Comparison of ENCODE assay signal across 2 cellular contexts in genomic region chr5:111673896-111674626, GRCh38.
TF ChIP-seq lines count a peak whose summit lies in the region.

No MANE protein-coding gene starts in this region.

TF ChIP-seq in SK-N-SH treated with all-trans-retinoic acid at 6 μM for 48 hours, 23 proteins besides CTCF, POLR2A, EP300 and RAD21 (continued from another document):
- TF ChIP-seq CREB5 (CRISPR knock-in tag; IDR thresholded peaks at IDR 0.05; ENCODE audit: low read depth) = 0 out of 2 replicates have a peak, but pooled peaks have one; percentile 27

TF ChIP-seq in SK-N-SH, 30 proteins besides CTCF, POLR2A, EP300 and RAD21 (continued from another document):
- TF ChIP-seq FOSL2 (IDR thresholded peaks at IDR 0.05; ENCODE audit: borderline replicate concordance, low read depth) (no peak), NFIC (IDR thresholded peaks at IDR 0.05; ENCODE audit: borderline replicate concordance) (no peak), POLR2AphosphoS5 (IDR thresholded peaks at IDR 0.05; ENCODE audit: low read depth, low read length) (no peak), FOXM1 (IDR thresholded peaks at IDR 0.05; ENCODE audit: low read depth) (no peak), FOXJ3 (CRISPR knock-in tag; IDR thresholded peaks at IDR 0.05) (no peak), CHD2 (IDR thresholded peaks at IDR 0.05; ENCODE audit: low read length, partially characterized antibody) (no peak), JUND (IDR thresholded peaks at IDR 0.05) (no peak), GATA2 (CRISPR knock-in tag; IDR thresholded peaks at IDR 0.05) (no peak; the same call in 1 of the 2 replicates), MEF2A (IDR thresholded peaks at IDR 0.05; ENCODE audit: borderline replicate concordance, low read depth) (no peak), ELF1 (IDR thresholded peaks at IDR 0.05) (no peak)
- TF ChIP-seq, protein P1, sequence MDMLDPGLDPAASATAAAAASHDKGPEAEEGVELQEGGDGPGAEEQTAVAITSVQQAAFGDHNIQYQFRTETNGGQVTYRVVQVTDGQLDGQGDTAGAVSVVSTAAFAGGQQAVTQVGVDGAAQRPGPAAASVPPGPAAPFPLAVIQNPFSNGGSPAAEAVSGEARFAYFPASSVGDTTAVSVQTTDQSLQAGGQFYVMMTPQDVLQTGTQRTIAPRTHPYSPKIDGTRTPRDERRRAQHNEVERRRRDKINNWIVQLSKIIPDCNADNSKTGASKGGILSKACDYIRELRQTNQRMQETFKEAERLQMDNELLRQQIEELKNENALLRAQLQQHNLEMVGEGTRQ (IDR thresholded peaks at IDR 0.05; ENCODE audit: borderline replicate concordance, low read depth, low read length) = no peak
- TF ChIP-seq, protein P2, sequence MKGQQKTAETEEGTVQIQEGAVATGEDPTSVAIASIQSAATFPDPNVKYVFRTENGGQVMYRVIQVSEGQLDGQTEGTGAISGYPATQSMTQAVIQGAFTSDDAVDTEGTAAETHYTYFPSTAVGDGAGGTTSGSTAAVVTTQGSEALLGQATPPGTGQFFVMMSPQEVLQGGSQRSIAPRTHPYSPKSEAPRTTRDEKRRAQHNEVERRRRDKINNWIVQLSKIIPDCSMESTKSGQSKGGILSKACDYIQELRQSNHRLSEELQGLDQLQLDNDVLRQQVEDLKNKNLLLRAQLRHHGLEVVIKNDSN (IDR thresholded peaks at IDR 0.05; ENCODE audit: borderline replicate concordance, low read depth) = no peak
